9 cellular contexts compared by ENCODE assay signal in the genomic region with DNA sequence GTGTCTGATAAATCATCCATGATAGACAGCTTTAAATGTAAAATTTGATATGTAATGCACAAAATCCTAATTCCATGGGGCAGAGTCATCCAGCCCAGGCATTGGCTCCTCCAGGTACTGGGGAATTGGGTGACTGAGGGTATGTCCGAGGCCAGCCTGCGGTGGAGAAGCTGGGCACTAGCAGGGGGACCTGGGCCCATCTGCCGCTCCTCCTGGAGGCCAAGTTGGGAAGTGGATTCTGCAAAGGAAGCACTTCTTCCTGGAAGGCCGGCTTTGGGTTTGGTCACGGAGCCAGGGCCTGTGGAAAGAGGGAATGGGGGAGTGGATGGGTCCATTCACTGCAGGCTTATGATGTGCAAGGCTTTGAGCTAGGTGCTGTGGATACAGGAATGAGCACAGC.
DNase-seq lines count a peak whose midpoint lies in the region; ATAC-seq and TF ChIP-seq lines count a peak whose summit lies in the region.
"Had no signal": no experiment of that assay in that cellular context is flagged by ENCODE, and none has a peak within 500 bp of the region (broad histone marks: within the 10 kb centered on the region; RNA-seq: fewer than 3 reads in every experiment).

No MANE protein-coding gene starts in this region.

- TF ChIP-seq CTCF in AG04449 (IDR thresholded peaks at IDR 0.05; ENCODE audit: insufficient read depth, low read length, missing control alignments) (peak; percentile 41), astrocyte of the cerebellum (IDR thresholded peaks at IDR 0.05; ENCODE audit: low read depth, low read length, missing control alignments) (peak; percentile 27), kidney epithelial cell (IDR thresholded peaks at IDR 0.05; ENCODE audit: insufficient read depth, low read length, poor library complexity, severe bottlenecking) (peak; percentile 10)

- H3K4me3 ChIP-seq in AG04449 (ENCODE audit: low read depth, low read length) (no peak overlapping the region), H7 (ENCODE audit: insufficient read depth, low read depth, low read length) (no peak overlapping the region), astrocyte of the cerebellum (ENCODE audit: low read depth, low read length) (no peak overlapping the region), kidney epithelial cell (ENCODE audit: low read depth, low read length) (no peak overlapping the region)

- CTCF ChIA-PET in AG04449 (lab: Yijun Ruan, JAX), result interaction anchor here (0.7 to 2.3 kb wide), 4 partner anchors 10 to 1773 kb away, joined by 3 to 9 read pairs (median 6); no protein-coding TSS in a partner anchor

- DNase-seq in AG04449 (ENCODE audit: low read depth, low spot score) (no peak), H7 (peak; percentile 75), astrocyte of the cerebellum (ENCODE audit: low read depth) (no peak), kidney epithelial cell (ENCODE audit: low read depth) (no peak), DMS153 treated with DMSO at 0.1 percent for 48 hours (lab: John Stamatoyannopoulos, UW; ENCODE audit: unreplicated experiment) (no peak), NCI-H1930 (lab: John Stamatoyannopoulos, UW) (no peak)
- no peak for DNase-seq in activated T-cell treated with anti-CD3 and anti-CD28 coated beads, Interleukin-2, amount 50 U/mL, for 1 hour
- DNase-seq: activated T-cell treated with anti-CD3 and anti-CD28 coated beads, Interleukin-2, amount 50 U/mL, for 24 hours had no signal

- no peak for ATAC-seq in GM21737 (IDR thresholded peaks at IDR 0.05; ENCODE audit: unreplicated experiment)

- H3K27me3 ChIP-seq in H7 (ENCODE audit: control insufficient read depth, insufficient read depth, low read length) (no peaks in the 10 kb centered on the region), kidney epithelial cell (ENCODE audit: control insufficient read depth, insufficient read depth, low read length) (no peaks in the 10 kb centered on the region)

- in situ Hi-C loops in astrocyte of the cerebellum (cut with HindIII; ENCODE audit: low sequenced_read_pairs), result no loop called here

- POLR2A ChIA-PET in AG04449 (lab: Yijun Ruan, JAX), result no interaction called here

- no peaks in the 10 kb centered on the region for H3K36me3 ChIP-seq in H7 (replicated peaks; ENCODE audit: control insufficient read depth, insufficient read depth, low read length)
- H3K36me3 ChIP-seq in kidney epithelial cell (ENCODE audit: control insufficient read depth, insufficient read depth, low read length), result no peaks in the 10 kb centered on the region
